35 cellular contexts compared by ENCODE assay signal in the genomic region with DNA sequence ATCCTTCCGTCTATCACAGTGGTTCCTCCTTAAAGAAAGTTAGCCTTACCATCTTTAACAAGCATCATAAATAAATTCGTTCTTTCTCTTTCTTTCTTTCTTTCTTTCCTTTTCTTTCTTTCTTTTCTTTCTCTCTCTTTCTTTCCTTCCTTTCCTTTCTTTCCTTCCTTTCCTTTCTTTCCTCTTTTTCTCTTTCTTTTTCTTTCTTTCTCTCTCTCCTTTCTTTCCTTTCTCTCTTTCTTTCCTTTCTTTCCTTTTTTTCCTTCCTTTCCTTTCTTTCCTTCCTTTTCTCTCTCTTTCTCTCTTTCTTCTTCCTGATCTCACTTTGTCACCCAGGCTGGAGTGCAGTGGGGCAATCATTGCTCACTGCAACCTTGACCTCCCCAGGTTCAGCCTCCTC.
"Had no signal": no experiment of that assay in that cellular context is flagged by ENCODE, and none has a peak within 500 bp of the region (broad histone marks: within the 10 kb centered on the region; RNA-seq: fewer than 3 reads in every experiment).

No MANE protein-coding gene starts in this region.

- FAIRE-seq: bronchial epithelial cell, colon, endometrium, endothelial cell of umbilical vein had no signal

- H3K36me3 Mint-ChIP-seq: activated CD4-positive, alpha-beta memory T cell treated with anti-CD3 and anti-CD28 coated beads for 36 hours; activated CD8-positive, alpha-beta memory T cell treated with anti-CD3 and anti-CD28 coated beads, Interleukin-2, amount 10 ng/mL, durations not matched to agents 7 days and 5 days; activated naive CD4-positive, alpha-beta T cell treated with anti-CD3 and anti-CD28 coated beads, Interleukin-2, amount 50 U/mL, for 24 hours; activated naive CD8-positive, alpha-beta T cell treated with anti-CD3 and anti-CD28 coated beads for 36 hours had no signal

- H3K27ac Mint-ChIP-seq: activated B cell treated with CpG ODN at 0.5 μM for 24 hours; activated CD4-positive, alpha-beta memory T cell treated with anti-CD3 and anti-CD28 coated beads for 36 hours; activated CD4-positive, alpha-beta T cell treated with anti-CD3 and anti-CD28 coated beads, Interleukin-2, amount 10 ng/mL, durations not matched to agents 24 days and 14 days; activated CD8-positive, alpha-beta memory T cell treated with anti-CD3 and anti-CD28 coated beads, Interleukin-2, amount 10 ng/mL, durations not matched to agents 7 days and 5 days; activated CD8-positive, alpha-beta T cell treated with anti-CD3 and anti-CD28 coated beads, Interleukin-2, amount 10 ng/mL, durations not matched to agents 7 days and 5 days; activated naive CD4-positive, alpha-beta T cell treated with anti-CD3 and anti-CD28 coated beads for 36 hours; activated naive CD4-positive, alpha-beta T cell treated with anti-CD3 and anti-CD28 coated beads, Interleukin-2, amount 50 U/mL, for 24 hours; activated naive CD8-positive, alpha-beta T cell treated with anti-CD3 and anti-CD28 coated beads for 36 hours; activated naive CD8-positive, alpha-beta T cell treated with anti-CD3 and anti-CD28 coated beads, Interleukin-2, amount 50 U/mL, for 24 hours; activated T-helper 1 cell treated with anti-CD3 and anti-CD28 coated beads, Interleukin-12 subunit alpha, Interleukin-12 subunit beta, Interleukin-2, Interleukin-4 antibody, amounts not matched to agents 30 ng/mL and 10 ng/mL and 1 ng/mL, durations not matched to agents 14 hours and 24 hours and 36 hours; activated T-helper 2 cell treated with anti-CD3 and anti-CD28 coated beads, Interferon-gamma antibody, Interleukin-2, Interleukin-4, amounts not matched to agents 10 μg/mL and 5 μg/mL and 100 μg/mL, durations not matched to agents 14 hours and 24 hours and 36 hours; T-helper 17 cell; T-helper 2 cell treated with Interferon-gamma antibody and Interleukin-4, amounts not matched to agents 5 μg/mL and 100 μg/mL, for 36 hours had no signal

- H3K4me1 Mint-ChIP-seq: activated B cell treated with CpG ODN at 0.5 μM for 24 hours; activated CD4-positive, alpha-beta T cell treated with anti-CD3 and anti-CD28 coated beads, Interleukin-2, amount 10 ng/mL, durations not matched to agents 24 days and 14 days; activated CD8-positive, alpha-beta memory T cell treated with anti-CD3 and anti-CD28 coated beads, Interleukin-2, amount 10 ng/mL, durations not matched to agents 7 days and 5 days; activated naive CD4-positive, alpha-beta T cell treated with anti-CD3 and anti-CD28 coated beads, Interleukin-2, amount 50 U/mL, for 24 hours; activated naive CD8-positive, alpha-beta T cell treated with anti-CD3 and anti-CD28 coated beads for 36 hours; activated naive CD8-positive, alpha-beta T cell treated with anti-CD3 and anti-CD28 coated beads, Interleukin-2, amount 50 U/mL, for 24 hours; T-helper 17 cell had no signal

- H3K4me3 Mint-ChIP-seq: activated B cell treated with CpG ODN at 0.5 μM for 24 hours; activated CD4-positive, alpha-beta memory T cell treated with anti-CD3 and anti-CD28 coated beads for 36 hours; activated CD4-positive, alpha-beta T cell treated with anti-CD3 and anti-CD28 coated beads, Interleukin-2, amount 10 ng/mL, durations not matched to agents 24 days and 14 days; activated CD8-positive, alpha-beta memory T cell treated with anti-CD3 and anti-CD28 coated beads, Interleukin-2, amount 10 ng/mL, durations not matched to agents 7 days and 5 days; activated CD8-positive, alpha-beta T cell treated with anti-CD3 and anti-CD28 coated beads, Interleukin-2, amount 10 ng/mL, durations not matched to agents 7 days and 5 days; activated naive CD4-positive, alpha-beta T cell treated with anti-CD3 and anti-CD28 coated beads for 36 hours; activated naive CD4-positive, alpha-beta T cell treated with anti-CD3 and anti-CD28 coated beads, Interleukin-2, amount 50 U/mL, for 24 hours; activated naive CD8-positive, alpha-beta T cell treated with anti-CD3 and anti-CD28 coated beads for 36 hours; activated naive CD8-positive, alpha-beta T cell treated with anti-CD3 and anti-CD28 coated beads, Interleukin-2, amount 50 U/mL, for 24 hours; activated T-helper 1 cell treated with anti-CD3 and anti-CD28 coated beads, Interleukin-12 subunit alpha, Interleukin-12 subunit beta, Interleukin-2, Interleukin-4 antibody, amounts not matched to agents 30 ng/mL and 10 ng/mL and 1 ng/mL, durations not matched to agents 14 hours and 24 hours and 36 hours; T-helper 17 cell; T-helper 2 cell treated with Interferon-gamma antibody and Interleukin-4, amounts not matched to agents 5 μg/mL and 100 μg/mL, for 36 hours had no signal

- H3K4me1 ChIP-seq: adrenal gland, ascending aorta had no signal

- H3K36me3 ChIP-seq: adrenal gland, ascending aorta, brain microvascular endothelial cell, esophagus squamous epithelium, WERI-Rb-1 had no signal

- H3K27me3 ChIP-seq: ascending aorta, brain microvascular endothelial cell had no signal

- DNase-seq: activated B cell treated with CpG ODN at 0.5 μM for 24 hours; activated CD4-positive, alpha-beta memory T cell treated with anti-CD3 and anti-CD28 coated beads for 36 hours; activated CD4-positive, alpha-beta T cell treated with anti-CD3 and anti-CD28 coated beads, Interleukin-2, amount 10 ng/mL, durations not matched to agents 24 days and 14 days; activated CD8-positive, alpha-beta memory T cell treated with anti-CD3 and anti-CD28 coated beads, Interleukin-2, amount 10 ng/mL, durations not matched to agents 7 days and 5 days; activated CD8-positive, alpha-beta memory T cell treated with anti-CD3 and anti-CD28 coated beads, Interleukin-2, amount 50 U/mL, for 4 hours; activated CD8-positive, alpha-beta T cell treated with anti-CD3 and anti-CD28 coated beads, Interleukin-2, amount 10 ng/mL, durations not matched to agents 7 days and 5 days; activated effector memory CD4-positive, alpha-beta T cell treated with anti-CD3 and anti-CD28 coated beads, Interleukin-2, amount 50 U/mL, for 16 hours; activated naive CD4-positive, alpha-beta T cell treated with anti-CD3 and anti-CD28 coated beads for 36 hours; activated naive CD8-positive, alpha-beta T cell treated with anti-CD3 and anti-CD28 coated beads for 36 hours; activated naive CD8-positive, alpha-beta T cell treated with anti-CD3 and anti-CD28 coated beads, Interleukin-2, amount 50 U/mL, for 24 hours; activated T-cell treated with anti-CD3 and anti-CD28 coated beads, Interleukin-2, amount 50 U/mL, for 1 hour; activated T-cell treated with anti-CD3 and anti-CD28 coated beads, Interleukin-2, amount 50 U/mL, for 48 hours; adrenal gland; amygdala; brain microvascular endothelial cell; cortex of kidney; dermis blood vessel endothelial cell; effector CD8-positive, alpha-beta T cell; esophagus squamous epithelium; foreskin melanocyte; head of caudate nucleus; T-helper 1 cell; T-helper 17 cell; T1000; WERI-Rb-1 had no signal

- H3K9me3 Mint-ChIP-seq: activated B cell treated with CpG ODN at 0.5 μM for 24 hours; activated CD4-positive, alpha-beta memory T cell treated with anti-CD3 and anti-CD28 coated beads for 36 hours; activated CD4-positive, alpha-beta T cell treated with anti-CD3 and anti-CD28 coated beads, Interleukin-2, amount 10 ng/mL, durations not matched to agents 24 days and 14 days; activated naive CD4-positive, alpha-beta T cell treated with anti-CD3 and anti-CD28 coated beads for 36 hours; activated naive CD4-positive, alpha-beta T cell treated with anti-CD3 and anti-CD28 coated beads, Interleukin-2, amount 50 U/mL, for 24 hours; activated naive CD8-positive, alpha-beta T cell treated with anti-CD3 and anti-CD28 coated beads for 36 hours; activated naive CD8-positive, alpha-beta T cell treated with anti-CD3 and anti-CD28 coated beads, Interleukin-2, amount 50 U/mL, for 24 hours; activated T-helper 1 cell treated with anti-CD3 and anti-CD28 coated beads, Interleukin-12 subunit alpha, Interleukin-12 subunit beta, Interleukin-2, Interleukin-4 antibody, amounts not matched to agents 30 ng/mL and 10 ng/mL and 1 ng/mL, durations not matched to agents 14 hours and 24 hours and 36 hours; activated T-helper 2 cell treated with anti-CD3 and anti-CD28 coated beads, Interferon-gamma antibody, Interleukin-2, Interleukin-4, amounts not matched to agents 10 μg/mL and 5 μg/mL and 100 μg/mL, durations not matched to agents 14 hours and 24 hours and 36 hours; T-helper 2 cell treated with Interferon-gamma antibody and Interleukin-4, amounts not matched to agents 5 μg/mL and 100 μg/mL, for 36 hours had no signal

- H3K27ac ChIP-seq: ascending aorta, brain microvascular endothelial cell, epithelial cell of prostate, WERI-Rb-1 had no signal

- H3K9me3 ChIP-seq: adrenal gland, ascending aorta, esophagus squamous epithelium had no signal

- H3K4me3 ChIP-seq: adrenal gland, ascending aorta, esophagus squamous epithelium had no signal
